Comparison of ENCODE assay signal across 25 cellular contexts in the genomic region with DNA sequence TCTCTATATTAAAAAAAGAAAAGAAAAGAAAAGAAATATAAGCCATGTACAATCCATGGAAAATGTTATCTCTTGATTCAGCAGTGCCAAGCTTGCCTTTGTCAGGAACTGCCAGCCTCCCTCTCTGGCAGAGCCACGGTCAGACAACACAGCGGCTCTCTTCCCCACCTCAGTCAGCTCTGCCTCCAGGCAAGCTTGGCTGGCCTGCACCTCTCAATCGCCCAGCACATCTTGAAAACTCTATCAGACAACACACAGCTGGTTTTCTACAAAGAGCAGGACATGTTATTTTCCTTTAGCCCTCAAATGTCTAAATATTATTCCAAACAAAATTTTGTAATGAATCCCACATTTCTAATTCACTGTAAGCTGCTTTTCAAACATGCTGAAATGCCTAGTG.
"Had no signal": no experiment of that assay in that cellular context is flagged by ENCODE, and none has a peak within 500 bp of the region (broad histone marks: within the 10 kb centered on the region; RNA-seq: fewer than 3 reads in every experiment).

No MANE protein-coding gene starts in this region.

- H3K27ac ChIP-seq: adrenal gland, esophagus muscularis mucosa, tibial artery, uterus, VCaP had no signal

- H3K36me3 Mint-ChIP-seq: activated naive CD4-positive, alpha-beta T cell treated with anti-CD3 and anti-CD28 coated beads, Interleukin-2, amount 50 U/mL, for 24 hours; mesothelial cell of epicardium; natural killer cell treated with Interleukin-12 subunit alpha and Interleukin-12 subunit beta and Interleukin-15 and Interleukin-18, amount 100 ng/mL, for 72 hours had no signal

- H3K9me3 Mint-ChIP-seq: activated naive CD4-positive, alpha-beta T cell treated with anti-CD3 and anti-CD28 coated beads, Interleukin-2, amount 50 U/mL, for 24 hours; dendritic cell treated with granulocyte-macrophage colony-stimulating factor and Interleukin-4, amounts not matched to agents 40 ng/mL and 50 ng/mL, for 4 days; mesothelial cell of epicardium; natural killer cell treated with Interleukin-12 subunit alpha and Interleukin-12 subunit beta and Interleukin-15 and Interleukin-18, amount 100 ng/mL, for 72 hours had no signal

- DNase-seq: activated CD4-positive, alpha-beta T cell treated with anti-CD3 and anti-CD28 coated beads for 1 hour; activated CD8-positive, alpha-beta memory T cell treated with anti-CD3 and anti-CD28 coated beads for 24 hours; activated CD8-positive, alpha-beta memory T cell treated with anti-CD3 and anti-CD28 coated beads, Interleukin-2, amount 50 U/mL, for 48 hours; activated effector memory CD4-positive, alpha-beta T cell treated with Interleukin-2 at 50 U/mL for 16 hours; activated T-cell treated with anti-CD3 and anti-CD28 coated beads, Interleukin-2, amount 50 U/mL, for 48 hours; effector CD8-positive, alpha-beta T cell; glutamatergic neuron; hypothalamus; kidney; posterior cingulate gyrus; stimulated activated CD4-positive, alpha-beta T cell treated with anti-CD3 and anti-CD28 coated beads, Interleukin-12 subunit alpha, Interleukin-12 subunit beta, amount 100 ng/mL, for 4 hours; stimulated activated CD4-positive, alpha-beta T cell treated with anti-CD3 and anti-CD28 coated beads, Interleukin-1b, Interleukin-23, amount 100 ng/mL, for 48 hours; stimulated activated CD8-positive, alpha-beta memory T cell treated with anti-CD3 and anti-CD28 coated beads, Interleukin-4, amount 100 ng/mL, for 48 hours; stimulated activated naive CD4-positive, alpha-beta T cell treated with Interleukin-2 at 50 U/mL for 16 hours; T-helper 2 cell; tibial artery; uterus had no signal

- H3K27me3 Mint-ChIP-seq: activated naive CD4-positive, alpha-beta T cell treated with anti-CD3 and anti-CD28 coated beads, Interleukin-2, amount 50 U/mL, for 24 hours; dendritic cell treated with granulocyte-macrophage colony-stimulating factor and Interleukin-4, amounts not matched to agents 40 ng/mL and 50 ng/mL, for 4 days; natural killer cell treated with Interleukin-12 subunit alpha and Interleukin-12 subunit beta and Interleukin-15 and Interleukin-18, amount 100 ng/mL, for 72 hours had no signal

- H3K27ac Mint-ChIP-seq: activated naive CD4-positive, alpha-beta T cell treated with anti-CD3 and anti-CD28 coated beads, Interleukin-2, amount 50 U/mL, for 24 hours; dendritic cell treated with granulocyte-macrophage colony-stimulating factor and Interleukin-4, amounts not matched to agents 40 ng/mL and 50 ng/mL, for 4 days; mesothelial cell of epicardium; natural killer cell treated with Interleukin-12 subunit alpha and Interleukin-12 subunit beta and Interleukin-15 and Interleukin-18, amount 100 ng/mL, for 72 hours had no signal

- H3K9me3 ChIP-seq: adrenal gland, esophagus muscularis mucosa, tibial artery, uterus had no signal

- ATAC-seq: left lobe of liver; natural killer cell treated with Interleukin-12 subunit alpha and Interleukin-12 subunit beta and Interleukin-15 and Interleukin-18, amount 100 ng/mL, for 72 hours had no signal

- H3K4me3 ChIP-seq: adrenal gland, esophagus muscularis mucosa, tibial artery, uterus had no signal

- H3K4me1 ChIP-seq: adrenal gland, esophagus muscularis mucosa, tibial artery, uterus had no signal

- H3K4me1 Mint-ChIP-seq: activated naive CD4-positive, alpha-beta T cell treated with anti-CD3 and anti-CD28 coated beads, Interleukin-2, amount 50 U/mL, for 24 hours; mesothelial cell of epicardium had no signal

- H3K36me3 ChIP-seq: adrenal gland, esophagus muscularis mucosa, tibial artery, uterus had no signal

- H3K4me3 Mint-ChIP-seq: activated naive CD4-positive, alpha-beta T cell treated with anti-CD3 and anti-CD28 coated beads, Interleukin-2, amount 50 U/mL, for 24 hours; dendritic cell treated with granulocyte-macrophage colony-stimulating factor and Interleukin-4, amounts not matched to agents 40 ng/mL and 50 ng/mL, for 4 days; mesothelial cell of epicardium; natural killer cell treated with Interleukin-12 subunit alpha and Interleukin-12 subunit beta and Interleukin-15 and Interleukin-18, amount 100 ng/mL, for 72 hours had no signal

- H3K27me3 ChIP-seq: adrenal gland, esophagus muscularis mucosa, uterus had no signal
